19 cellular contexts compared by ENCODE assay signal in the genomic region with DNA sequence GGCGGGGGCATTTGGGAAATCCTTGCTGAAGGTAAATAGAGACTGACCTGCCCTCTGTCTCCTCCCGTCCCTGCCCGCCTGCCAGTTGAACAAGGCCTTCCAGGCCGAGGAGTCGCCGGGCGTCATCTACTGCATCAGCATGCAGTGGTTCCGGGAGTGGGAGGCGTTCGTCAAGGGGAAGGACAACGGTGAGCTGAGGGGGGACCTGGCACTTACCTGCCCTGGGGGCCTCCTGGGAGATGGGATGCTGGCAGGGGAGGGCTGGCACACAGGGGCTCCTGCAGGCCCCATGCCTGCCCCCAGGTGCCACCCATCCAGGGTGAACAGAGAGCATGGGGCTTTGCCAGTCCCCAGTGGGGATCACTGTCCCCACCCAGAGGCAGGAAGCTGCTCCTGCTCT. TPM values are rescaled to one million over a fixed set of nuclear protein-coding genes. Genes with fewer than 3 reads are reported as not detected.
DNase-seq lines count a peak whose midpoint lies in the region; ATAC-seq, FAIRE-seq and TF ChIP-seq lines count a peak whose summit lies in the region.
"Had no signal": no experiment of that assay in that cellular context is flagged by ENCODE, and none has a peak within 500 bp of the region (broad histone marks: within the 10 kb centered on the region; RNA-seq: fewer than 3 reads in every experiment).

No MANE protein-coding gene starts in this region.

- TF ChIP-seq CTCF in HEK293 (tag by site-specific recombination; IDR thresholded peaks at IDR 0.05) (no peak), hepatocyte (IDR thresholded peaks at IDR 0.05; ENCODE audit: poor library complexity) (no peak)

- peaks cover 44% of the 10 kb centered on the region for H3K36me3 ChIP-seq in CD4-positive, CD25-positive, alpha-beta regulatory T cell (ENCODE audit: control insufficient read depth, insufficient read depth, low read length)
- peaks cover 0 to 63% of the 10 kb centered on the region in 2 experiments; a peak in 1 of 3 replicates for H3K36me3 ChIP-seq in HEK293 (ENCODE audit: control insufficient read depth in 2 of 2, insufficient read depth in 1 of 2, low read length in 2 of 2)
- no peaks in the 10 kb centered on the region for H3K36me3 ChIP-seq in hepatocyte (replicated peaks; ENCODE audit: insufficient read depth, low read depth)

- no peaks in the 10 kb centered on the region for H3K9me3 ChIP-seq in CD4-positive, CD25-positive, alpha-beta regulatory T cell (ENCODE audit: control insufficient read depth in 2 of 2, low read length in 2 of 2)
- H3K9me3 ChIP-seq in HEK293 (ENCODE audit: control insufficient read depth, insufficient read depth, low read depth, low read length) (no peaks in the 10 kb centered on the region), hepatocyte (ENCODE audit: low read depth) (no peaks in the 10 kb centered on the region)
- H3K9me3 ChIP-seq: A549, BLaER1 had no signal

- ATAC-seq in activated T-cell treated with anti-CD3 and anti-CD28 coated beads, Interleukin-2, amount 50 U/mL, for 72 hours (replicated peaks in 1 of 2) = peak in 1 of 2 donors; percentile 5
- ATAC-seq in CD4-positive, CD25-positive, alpha-beta regulatory T cell (ENCODE audit: low read depth in 2 of 2) = no peak
- ATAC-seq in GM18520 (IDR thresholded peaks at IDR 0.05; ENCODE audit: unreplicated experiment) = no peak
- ATAC-seq: A549 had no signal

- no peaks in the 10 kb centered on the region for H3K27me3 ChIP-seq in CD4-positive, CD25-positive, alpha-beta regulatory T cell (ENCODE audit: control insufficient read depth, insufficient read depth, low read length)
- H3K27me3 ChIP-seq in hepatocyte = no peaks in the 10 kb centered on the region
- H3K27me3 ChIP-seq: BLaER1 had no signal

- no peak for FAIRE-seq in urothelium cell line (lab: Jason Lieb, UNC)
- FAIRE-seq: A549, D721Med had no signal

- DNase-seq in activated T-cell treated with anti-CD3 and anti-CD28 coated beads, Interleukin-2, amount 50 U/mL, for 72 hours = no peak
- no peak for DNase-seq in activated T-cell treated with anti-CD3 and anti-CD28 coated beads, Interleukin-2, amount 50 U/mL, for 1 hour
- no peak for DNase-seq in CD4-positive, CD25-positive, alpha-beta regulatory T cell
- DNase-seq in hepatocyte (ENCODE audit: low spot score) (peak; percentile 2), urothelium cell line (ENCODE audit: low spot score) (no peak)
- DNase-seq in stimulated activated CD4-positive, alpha-beta T cell treated with anti-CD3 and anti-CD28 coated beads, Interleukin-2, amount 100 ng/mL, for 24 hours = no peak
- DNase-seq: DMS79 treated with DMSO at 0.1 percent for 48 hours, GOT3, KBM-7, NCI-H1105 treated with DMSO at 0.1 percent for 48 hours, NCI-H1694 treated with DMSO at 0.1 percent for 48 hours, NCI-H510A treated with DMSO at 0.1 percent for 48 hours, NCI-H774, Right ventricle myocardium superior had no signal

- CTCF ChIA-PET in HEK293 (lab: Yijun Ruan, JAX) = interaction anchor here (0.6 kb wide), 1 partner anchor 162 kb away, joined by 3 read pairs; no protein-coding TSS in a partner anchor

- H4K20me1 ChIP-seq in hepatocyte (ENCODE audit: insufficient read depth, poor library complexity, severe bottlenecking) = no peaks in the 10 kb centered on the region
- H4K20me1 ChIP-seq: BLaER1 had no signal

- peaks cover 0 to 10% of the 10 kb centered on the region in 2 donors for H3K36me3 Mint-ChIP-seq in activated T-cell treated with anti-CD3 and anti-CD28 coated beads, Interleukin-2, amount 50 U/mL, for 72 hours (ENCODE audit: insufficient read depth in 2 of 2)
- H3K36me3 Mint-ChIP-seq in CD4-positive, CD25-positive, alpha-beta regulatory T cell = peaks cover 15% of the 10 kb centered on the region

- H3K4me3 Mint-ChIP-seq in activated T-cell treated with anti-CD3 and anti-CD28 coated beads, Interleukin-2, amount 50 U/mL, for 72 hours = no peak overlapping the region
- H3K4me3 Mint-ChIP-seq in CD4-positive, CD25-positive, alpha-beta regulatory T cell = no peak overlapping the region

- H3K27ac ChIP-seq in CD4-positive, CD25-positive, alpha-beta regulatory T cell (ENCODE audit: insufficient read depth, low read length, poor library complexity, severe bottlenecking) = no peak overlapping the region
- H3K27ac ChIP-seq in HEK293 (ENCODE audit: extremely low read depth, low read depth, low read length) (no peak overlapping the region), hepatocyte (no peak overlapping the region)
- H3K27ac ChIP-seq: A549, BLaER1 had no signal

- H3K4me1 Mint-ChIP-seq in activated T-cell treated with anti-CD3 and anti-CD28 coated beads, Interleukin-2, amount 50 U/mL, for 72 hours (ENCODE audit: low read depth) = peaks cover 13% of the 10 kb centered on the region
- peaks cover 0 to 14% (median 3%) of the 10 kb centered on the region in 4 donors for H3K4me1 Mint-ChIP-seq in CD4-positive, CD25-positive, alpha-beta regulatory T cell

- no peak overlapping the region for H3K4me2 ChIP-seq in hepatocyte
- H3K4me2 ChIP-seq: A549, BLaER1 had no signal

- H3K9me3 Mint-ChIP-seq in activated T-cell treated with anti-CD3 and anti-CD28 coated beads, Interleukin-2, amount 50 U/mL, for 72 hours = no peaks in the 10 kb centered on the region
- H3K9me3 Mint-ChIP-seq in CD4-positive, CD25-positive, alpha-beta regulatory T cell = no peaks in the 10 kb centered on the region

- H3K27ac Mint-ChIP-seq in activated T-cell treated with anti-CD3 and anti-CD28 coated beads, Interleukin-2, amount 50 U/mL, for 72 hours = peak overlapping the region; percentile 55
- peak overlapping the region in 2 of 3 donors; percentile 51 to 76 for H3K27ac Mint-ChIP-seq in CD4-positive, CD25-positive, alpha-beta regulatory T cell

- 98% methylated on average over 11 of the region's 11 CpGs for WGBS in hepatocyte (ENCODE audit: low lambda C conversion rate, missing lambda C conversion rate)

- no peak overlapping the region for H2AFZ ChIP-seq in hepatocyte

- POLR2A ChIA-PET in HEK293 (lab: Yijun Ruan, JAX) = no interaction called here

- H3K4me3 ChIP-seq in CD4-positive, CD25-positive, alpha-beta regulatory T cell (ENCODE audit: low read depth, low read length) = no peak overlapping the region
- no peak overlapping the region for H3K4me3 ChIP-seq in HEK293 (ENCODE audit: low read depth, low read length)
- H3K4me3 ChIP-seq in hepatocyte = no peak overlapping the region
- H3K4me3 ChIP-seq: A549, BLaER1 had no signal

- H3K79me2 ChIP-seq in hepatocyte = no peaks in the 10 kb centered on the region

- H3K27me3 Mint-ChIP-seq in activated T-cell treated with anti-CD3 and anti-CD28 coated beads, Interleukin-2, amount 50 U/mL, for 72 hours (ENCODE audit: low read depth) = no peaks in the 10 kb centered on the region
- H3K27me3 Mint-ChIP-seq in CD4-positive, CD25-positive, alpha-beta regulatory T cell = no peaks in the 10 kb centered on the region

- no peaks in the 10 kb centered on the region for H3K4me1 ChIP-seq in CD4-positive, CD25-positive, alpha-beta regulatory T cell (ENCODE audit: control insufficient read depth, insufficient read depth, low read length, poor library complexity, severe bottlenecking)
- no peaks in the 10 kb centered on the region for H3K4me1 ChIP-seq in HEK293 (ENCODE audit: control insufficient read depth, insufficient read depth, low read length)
- no peaks in the 10 kb centered on the region for H3K4me1 ChIP-seq in hepatocyte (ENCODE audit: insufficient read depth)
- H3K4me1 ChIP-seq: A549, BLaER1 had no signal

- H3K9me2 ChIP-seq in hepatocyte (replicated peaks; ENCODE audit: insufficient read depth) = no peaks in the 10 kb centered on the region

TF ChIP-seq in HEK293, 187 proteins besides CTCF, POLR2A, EP300 and RAD21 (continues in another document):
- TF ChIP-seq, protein P1, sequence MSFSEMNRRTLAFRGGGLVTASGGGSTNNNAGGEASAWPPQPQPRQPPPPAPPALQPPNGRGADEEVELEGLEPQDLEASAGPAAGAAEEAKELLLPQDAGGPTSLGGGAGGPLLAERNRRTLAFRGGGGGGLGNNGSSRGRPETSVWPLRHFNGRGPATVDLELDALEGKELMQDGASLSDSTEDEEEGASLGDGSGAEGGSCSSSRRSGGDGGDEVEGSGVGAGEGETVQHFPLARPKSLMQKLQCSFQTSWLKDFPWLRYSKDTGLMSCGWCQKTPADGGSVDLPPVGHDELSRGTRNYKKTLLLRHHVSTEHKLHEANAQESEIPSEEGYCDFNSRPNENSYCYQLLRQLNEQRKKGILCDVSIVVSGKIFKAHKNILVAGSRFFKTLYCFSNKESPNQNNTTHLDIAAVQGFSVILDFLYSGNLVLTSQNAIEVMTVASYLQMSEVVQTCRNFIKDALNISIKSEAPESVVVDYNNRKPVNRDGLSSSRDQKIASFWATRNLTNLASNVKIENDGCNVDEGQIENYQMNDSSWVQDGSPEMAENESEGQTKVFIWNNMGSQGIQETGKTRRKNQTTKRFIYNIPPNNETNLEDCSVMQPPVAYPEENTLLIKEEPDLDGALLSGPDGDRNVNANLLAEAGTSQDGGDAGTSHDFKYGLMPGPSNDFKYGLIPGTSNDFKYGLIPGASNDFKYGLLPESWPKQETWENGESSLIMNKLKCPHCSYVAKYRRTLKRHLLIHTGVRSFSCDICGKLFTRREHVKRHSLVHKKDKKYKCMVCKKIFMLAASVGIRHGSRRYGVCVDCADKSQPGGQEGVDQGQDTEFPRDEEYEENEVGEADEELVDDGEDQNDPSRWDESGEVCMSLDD (tag by site-specific recombination; IDR thresholded peaks at IDR 0.05) = no peak
- TF ChIP-seq KLF1 (tag by site-specific recombination; IDR thresholded peaks at IDR 0.05) (no peak), ZNF324 (tag by site-specific recombination; IDR thresholded peaks at IDR 0.05) (no peak), GLI2 (tag by site-specific recombination; IDR thresholded peaks at IDR 0.05; ENCODE audit: borderline replicate concordance, low read depth) (no peak), SP2 (tag by site-specific recombination; IDR thresholded peaks at IDR 0.05) (no peak), GLIS1 (tag by site-specific recombination; IDR thresholded peaks at IDR 0.05) (0 out of 2 replicates have a peak, but pooled peaks have one; percentile 49)

RNA-seq across cellular contexts. Expression of a gene that starts 43.0 kb away (rescaled TPM):
- 10 to 100 TPM; 74.4 to 77.9 TPM for total RNA-seq in activated T-cell treated with anti-CD3 and anti-CD28 coated beads, Interleukin-2, amount 50 U/mL, for 72 hours
- 116 TPM for total RNA-seq in CD4-positive, CD25-positive, alpha-beta regulatory T cell
- 10 to 100 TPM; 37.1 to 54.7 (median 46.9) TPM for polyA plus RNA-seq in CD4-positive, CD25-positive, alpha-beta regulatory T cell
- total RNA-seq in hepatocyte = 10.6 and 11.2 TPM in 2 replicates
- 25.3 and 29.0 TPM in 2 replicates for polyA plus RNA-seq in hepatocyte

RNA-seq across cellular contexts. Expression of a gene that starts 43.2 kb away (rescaled TPM):
- 10 to 100 TPM; 44.6 to 51.7 TPM for total RNA-seq in activated T-cell treated with anti-CD3 and anti-CD28 coated beads, Interleukin-2, amount 50 U/mL, for 72 hours
- total RNA-seq in CD4-positive, CD25-positive, alpha-beta regulatory T cell = 91.6 TPM
- polyA plus RNA-seq in CD4-positive, CD25-positive, alpha-beta regulatory T cell = 100 to 1,000 TPM; 155 to 196 (median 170) TPM
- total RNA-seq in hepatocyte = 43.8 and 48.3 TPM in 2 replicates
- 47.9 and 48.6 TPM in 2 replicates for polyA plus RNA-seq in hepatocyte

RNA-seq across cellular contexts. Expression of a gene that starts 54.3 kb away (rescaled TPM):
- 10 to 100 TPM; 47.0 to 49.3 TPM for total RNA-seq in activated T-cell treated with anti-CD3 and anti-CD28 coated beads, Interleukin-2, amount 50 U/mL, for 72 hours
- 19.3 TPM for total RNA-seq in CD4-positive, CD25-positive, alpha-beta regulatory T cell
- polyA plus RNA-seq in CD4-positive, CD25-positive, alpha-beta regulatory T cell = 10 to 100 TPM; 63.6 to 72.7 (median 69.6) TPM
- 38.7 and 44.8 TPM in 2 replicates for total RNA-seq in hepatocyte
- polyA plus RNA-seq in hepatocyte = 40.2 and 50.4 TPM in 2 replicates
